Comparison of ENCODE assay signal across 8 cellular contexts in genomic region chr11:32893091-32893946, GRCh38. TPM values are rescaled to one million over a fixed set of nuclear protein-coding genes. Genes with fewer than 3 reads are reported as not detected.
DNase-seq lines count a peak whose midpoint lies in the region; ATAC-seq and TF ChIP-seq lines count a peak whose summit lies in the region.

No MANE protein-coding gene starts in this region.

- no peaks in the 10 kb centered on the region for H3K27me3 ChIP-seq in BJ (ENCODE audit: control insufficient read depth, insufficient read depth, low read length)
- H3K27me3 ChIP-seq in gastroesophageal sphincter = no peaks in the 10 kb centered on the region
- H3K27me3 ChIP-seq in tibial nerve = no peaks in the 10 kb centered on the region

- 0 to 2% methylated on average over 2 to 8 of the region's 92 CpGs for WGBS in gastroesophageal sphincter (ENCODE audit: low coverage in 1 of 2), 2 donors
- 1% methylated on average over 28 to 53 of the region's 92 CpGs for WGBS in tibial nerve, 2 donors

- DNase-seq in BJ (ENCODE audit: low read depth) (no peak), occipital lobe (lab: John Stamatoyannopoulos, UW) (peak; percentile 69), tibial nerve (ENCODE audit: low spot score in 2 of 2) (peak; percentile 7 to 29)
- DNase-seq in activated naive CD4-positive, alpha-beta T cell treated with Interleukin-2 at 50 U/mL for 16 hours = peak; percentile 60

- H3K4me1 ChIP-seq in gastroesophageal sphincter (peaks cover 0 to 31% (median 0%) of the 10 kb centered on the region in 3 donors), tibial nerve (peaks cover 0 to 35% (median 9%) of the 10 kb centered on the region in 4 donors)

- H3K36me3 ChIP-seq in BJ (ENCODE audit: control insufficient read depth, insufficient read depth, low read length) (no peaks in the 10 kb centered on the region), gastroesophageal sphincter (no peaks in the 10 kb centered on the region), tibial nerve (peaks cover 0 to under 1% (median 0%) of the 10 kb centered on the region in 3 donors)

- H3K4me3 ChIP-seq in BJ (ENCODE audit: low read depth, low read length) (peak overlapping the region; percentile 72), gastroesophageal sphincter (peak overlapping the region; percentile 68 to 97), tibial nerve (peak overlapping the region; percentile 85 to 99 (median 88))

- H3K9me3 ChIP-seq in gastroesophageal sphincter = no peaks in the 10 kb centered on the region
- H3K9me3 ChIP-seq in tibial nerve = no peaks in the 10 kb centered on the region

- TF ChIP-seq CTCF in BJ (IDR thresholded peaks at IDR 0.05; ENCODE audit: insufficient read depth, low read depth, low read length) (peak; percentile 52), gastroesophageal sphincter (IDR thresholded peaks at IDR 0.05) (peak in 2 of 4 experiments; percentile 36 to 73), tibial nerve (IDR thresholded peaks at IDR 0.05) (peak; percentile 20 to 68 (median 46))

- TF ChIP-seq EP300 in gastroesophageal sphincter (IDR thresholded peaks at IDR 0.05) = no peak
- no peak for TF ChIP-seq EP300 in tibial nerve (IDR thresholded peaks at IDR 0.05)

- H3K27ac ChIP-seq in gastroesophageal sphincter (peak overlapping the region; percentile 44 to 99 (median 96)), tibial nerve (peak overlapping the region; percentile 88 to 97 (median 96))

- POLR2A ChIA-PET in BJ (lab: Charles Lee) = no interaction called here

- CTCF ChIA-PET in BJ (lab: Yijun Ruan, JAX) = interaction anchor here (0.7 to 2.2 kb wide), 3 partner anchors 26 to 215 kb away, joined by 3 to 7 read pairs (median 3); no protein-coding TSS in a partner anchor

- ATAC-seq in GM18907 (IDR thresholded peaks at IDR 0.05; ENCODE audit: unreplicated experiment) = peak; percentile 40
- ATAC-seq in HG03139 (IDR thresholded peaks at IDR 0.05; ENCODE audit: unreplicated experiment) = peak; percentile 31
- peak; percentile 58 for ATAC-seq in gastroesophageal sphincter

- no peak for TF ChIP-seq POLR2A in gastroesophageal sphincter (IDR thresholded peaks at IDR 0.05)
- TF ChIP-seq POLR2A in tibial nerve (IDR thresholded peaks at IDR 0.05) = no peak

TF ChIP-seq in PFSK-1, 5 proteins besides CTCF, POLR2A, EP300 and RAD21:
- TF ChIP-seq REST (IDR thresholded peaks at IDR 0.05; ENCODE audit: insufficient read depth in 1 of 2, low read depth in 2 of 2, low read length in 2 of 2) (0 out of 4 replicates have a peak, but pooled peaks of 1 of the 2 experiments have one; percentile 23), SIN3A (IDR thresholded peaks at IDR 0.05; ENCODE audit: borderline replicate concordance, insufficient read depth, low read length) (peak; percentile 75; the same call in 1 of the 2 replicates), TAF1 (IDR thresholded peaks at IDR 0.05; ENCODE audit: borderline replicate concordance, insufficient read depth, low read length) (no peak), FOXP2 (optimal IDR thresholded peaks at IDR 0.05; ENCODE audit: borderline replicate concordance, extremely low read depth, extremely low read length, insufficient read depth) (peak; percentile 12), POLR2AphosphoS5 (IDR thresholded peaks at IDR 0.05; ENCODE audit: low read depth, low read length) (no peak)

RNA-seq across cellular contexts. Expression of gene QSER1, which starts 0.7 kb away (rescaled TPM):
- polyA plus RNA-seq in BJ (2011; rRNA removed) = 3.9 and 8.2 TPM in 2 replicates
- 12.3 and 13.4 TPM in 2 replicates for polyA minus RNA-seq in BJ (2011; rRNA and poly(A)+ RNA removed)
- 5.3 TPM for polyA plus RNA-seq in PFSK-1 (2012; ENCODE audit: insufficient read length, low read depth)
- total RNA-seq in gastroesophageal sphincter (10 to 100 TPM; 19.8 to 29.0 (median 22.7) TPM), occipital lobe (66.8 TPM), tibial nerve (10 to 100 TPM; 35.1 to 45.4 (median 36.2) TPM)
